27 cellular contexts compared by ENCODE assay signal in the genomic region with DNA sequence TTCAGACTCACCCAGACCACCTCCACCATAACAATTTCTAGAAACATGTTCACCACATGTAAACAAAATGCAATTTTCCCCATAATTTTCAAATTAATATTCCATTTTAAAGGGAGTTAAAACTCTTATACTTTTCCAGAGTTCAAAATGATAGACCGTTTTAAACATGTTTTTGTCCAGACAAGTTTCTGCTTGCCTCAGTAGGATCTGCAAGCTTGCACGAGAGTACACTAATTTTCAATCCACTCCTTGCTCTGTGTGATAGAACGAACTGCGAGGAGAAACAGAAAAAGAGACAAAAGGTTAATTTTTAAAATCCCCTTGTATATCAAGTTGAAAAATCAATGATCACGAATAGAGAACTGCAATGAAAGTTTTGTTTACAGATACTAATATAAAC. TPM values are rescaled to one million over a fixed set of nuclear protein-coding genes. Genes with fewer than 3 reads are reported as not detected.
"Had no signal": no experiment of that assay in that cellular context is flagged by ENCODE, and none has a peak within 500 bp of the region (broad histone marks: within the 10 kb centered on the region; RNA-seq: fewer than 3 reads in every experiment).

No MANE protein-coding gene starts in this region.

- FAIRE-seq: endothelial cell of umbilical vein, urothelium cell line had no signal

- H3K27ac Mint-ChIP-seq: endodermal cell had no signal

- H3K9me3 Mint-ChIP-seq: endodermal cell; naive thymus-derived CD8-positive, alpha-beta T cell had no signal

- H3K4me3 Mint-ChIP-seq: endodermal cell; naive thymus-derived CD8-positive, alpha-beta T cell had no signal

- H3K27ac ChIP-seq: coronary artery, esophagus muscularis mucosa, neutrophil, psoas muscle, sigmoid colon, stomach had no signal

- ATAC-seq: left colon; mucosa of descending colon; naive thymus-derived CD8-positive, alpha-beta T cell; psoas muscle had no signal

- H3K27me3 ChIP-seq: esophagus muscularis mucosa, hepatocyte, neutrophil, sigmoid colon, stomach had no signal

- DNase-seq: effector CD4-positive, alpha-beta T cell; endodermal cell; foreskin fibroblast; left colon; mucosa of descending colon; naive thymus-derived CD8-positive, alpha-beta T cell; psoas muscle; retina; sigmoid colon; stimulated activated CD4-positive, alpha-beta T cell treated with anti-CD3 and anti-CD28 coated beads, Interleukin-4, amount 100 ng/mL, for 4 hours; stimulated activated naive CD4-positive, alpha-beta T cell; stomach; substantia nigra; trophoblast cell had no signal

- H3K4me3 ChIP-seq: coronary artery, esophagus muscularis mucosa, hepatocyte, mucosa of descending colon, psoas muscle, sigmoid colon, skin epidermis, stomach had no signal

- H3K9me3 ChIP-seq: esophagus muscularis mucosa, mucosa of descending colon, neutrophil, psoas muscle, sigmoid colon, stomach had no signal

- H2AFZ ChIP-seq: hepatocyte had no signal

- H3K36me3 ChIP-seq: neutrophil had no signal

RNA-seq across cellular contexts. Expression of a gene that starts 37.9 kb away (rescaled TPM):
- total RNA-seq: dermis microvascular lymphatic vessel endothelial cell; endodermal cell; endothelial cell of umbilical vein; esophagus muscularis mucosa; hepatocyte; left colon; lung microvascular endothelial cell; mesenteric fat pad; mucosa of descending colon; naive thymus-derived CD8-positive, alpha-beta T cell; osteoblast; psoas muscle; sigmoid colon; stomach had no signal
- polyA plus RNA-seq: naive thymus-derived CD8-positive, alpha-beta T cell; neural cell; psoas muscle had no signal

RNA-seq across cellular contexts. Expression of a gene that starts 40.6 kb away (rescaled TPM):
- total RNA-seq: dermis microvascular lymphatic vessel endothelial cell, endodermal cell, endothelial cell of umbilical vein, kidney epithelial cell, lung microvascular endothelial cell, mesenteric fat pad, osteoblast had no signal
- polyA plus RNA-seq: endothelial cell of umbilical vein; naive thymus-derived CD8-positive, alpha-beta T cell had no signal
